Comparison of ENCODE assay signal across 21 cellular contexts in genomic region chr2:11642972-11643371, GRCh38. TPM values are rescaled to one million over a fixed set of nuclear protein-coding genes. Genes with fewer than 3 reads are reported as not detected.
DNase-seq lines count a peak whose midpoint lies in the region; ATAC-seq, FAIRE-seq and TF ChIP-seq lines count a peak whose summit lies in the region.
"Had no signal": no experiment of that assay in that cellular context is flagged by ENCODE, and none has a peak within 500 bp of the region (broad histone marks: within the 10 kb centered on the region; RNA-seq: fewer than 3 reads in every experiment).

No MANE protein-coding gene starts in this region.

- no peaks in the 10 kb centered on the region for H3K79me2 ChIP-seq in HepG2 (ENCODE audit: insufficient read depth, low read length)

- ATAC-seq in HepG2 (peak; percentile 43), right lobe of liver (no peak), GM19351 (IDR thresholded peaks at IDR 0.05; ENCODE audit: unreplicated experiment) (no peak)
- ATAC-seq: Right ventricle myocardium inferior had no signal

- H3K4me1 ChIP-seq in HepG2 (ENCODE audit: insufficient read depth, low read length) (no peaks in the 10 kb centered on the region), right lobe of liver (no peaks in the 10 kb centered on the region), transverse colon (no peaks in the 10 kb centered on the region)

- no peak for TF ChIP-seq RAD21 in HepG2 (CRISPR knock-in tag; IDR thresholded peaks at IDR 0.05)

- no peak overlapping the region for H3K4me2 ChIP-seq in HepG2 (ENCODE audit: low read depth, low read length)

- POLR2A ChIA-PET in HepG2 (lab: Yijun Ruan, JAX) = no interaction called here

- peak; percentile 44 for TF ChIP-seq CTCF in HepG2 (CRISPR knock-in tag; IDR thresholded peaks at IDR 0.05)
- TF ChIP-seq CTCF in right lobe of liver (IDR thresholded peaks at IDR 0.05) = no peak
- TF ChIP-seq CTCF in brain microvascular endothelial cell (IDR thresholded peaks at IDR 0.05; ENCODE audit: low read depth, low read length, missing control alignments) = peak; percentile 18
- no peak for TF ChIP-seq CTCF in transverse colon (IDR thresholded peaks at IDR 0.05)

- BruUV-seq in HepG2 (replicated peaks; lab: Mats Ljungman, UMichigan) = no TSS peak

- no peaks in the 10 kb centered on the region for H4K20me1 ChIP-seq in HepG2 (ENCODE audit: insufficient read depth, low read length)

- H3K4me3 ChIP-seq in HepG2 (replicated peaks in 1 of 3; ENCODE audit: insufficient read depth in 1 of 3, low read depth in 2 of 3, low read length in 3 of 3) (no peak overlapping the region), right lobe of liver (no peak overlapping the region), brain microvascular endothelial cell (ENCODE audit: low read depth, low read length) (no peak overlapping the region), transverse colon (no peak overlapping the region)

- TF ChIP-seq POLR2A in HepG2 (IDR thresholded peaks at IDR 0.05; ENCODE audit: insufficient read depth in 1 of 2, low read depth in 2 of 2, low read length in 2 of 2) (no peak), right lobe of liver (IDR thresholded peaks at IDR 0.05) (no peak), transverse colon (IDR thresholded peaks at IDR 0.05) (no peak)

- H2AFZ ChIP-seq in HepG2 (ENCODE audit: low read length) = no peak overlapping the region

- intact Hi-C loops in HepG2 (cut with micrococcal nuclease; ENCODE audit: unreplicated experiment) (loop anchor here (1.0 kb wide), 1 partner anchor 39 kb away; no protein-coding TSS in a partner anchor), right lobe of liver (cut with DNase I) (no loop called here), transverse colon (cut with DNase I; ENCODE audit: low total_unique reads) (no loop called here)

- no peak for FAIRE-seq in HepG2 (lab: Jason Lieb, UNC)
- FAIRE-seq: RCC 7860 had no signal

- H3K27me3 ChIP-seq in HepG2 (ENCODE audit: control insufficient read depth in 1 of 2, insufficient read depth in 2 of 2, low read length in 2 of 2) (no peaks in the 10 kb centered on the region), right lobe of liver (no peaks in the 10 kb centered on the region), brain microvascular endothelial cell (replicated peaks) (peaks cover 2% of the 10 kb centered on the region), transverse colon (no peaks in the 10 kb centered on the region)

- CTCF ChIA-PET in HepG2 (lab: Yijun Ruan, JAX; ENCODE audit: low intra/inter-chr PET ratio, low total read pairs) = interaction anchor here (1.2 kb wide), 1 partner anchor 39 kb away, joined by 12 read pairs; no protein-coding TSS in a partner anchor

- no peak for TF ChIP-seq EP300 in HepG2 (IDR thresholded peaks at IDR 0.05; ENCODE audit: low read depth in 2 of 2, low read length in 2 of 2)
- TF ChIP-seq EP300 in HepG2 (CRISPR knock-in tag; IDR thresholded peaks at IDR 0.05; ENCODE audit: borderline replicate concordance) = no peak
- no peak for TF ChIP-seq EP300 in transverse colon (IDR thresholded peaks at IDR 0.05; ENCODE audit: low read depth)

- H3K9me3 ChIP-seq in HepG2 (ENCODE audit: low read length) (no peaks in the 10 kb centered on the region), right lobe of liver (no peaks in the 10 kb centered on the region), transverse colon (no peaks in the 10 kb centered on the region)

- DNase-seq in HepG2 (ENCODE audit: low spot score) = no peak
- no peak for DNase-seq in right lobe of liver
- DNase-seq in brain microvascular endothelial cell = no peak
- peak; percentile 67 for DNase-seq in iPS-NIHi7 (ENCODE audit: extremely low spot score)
- no peak for DNase-seq in transverse colon
- no peak for DNase-seq in NCI-H2227 treated with DMSO at 0.1 percent for 48 hours (lab: John Stamatoyannopoulos, UW)
- DNase-seq in activated CD4-positive, alpha-beta T cell treated with anti-CD3 and anti-CD28 coated beads, Interleukin-2, amount 50 U/mL, for 4 hours = no peak
- DNase-seq: DMS79 treated with DMSO at 0.1 percent for 48 hours, Karpas-422, MM.1S, NCI-H1092, NCI-H146, NCI-H2081 had no signal

- H3K27ac ChIP-seq in HepG2 (ENCODE audit: extremely low read length, insufficient read depth, low read length) = no peak overlapping the region
- no peak overlapping the region for H3K27ac ChIP-seq in right lobe of liver
- H3K27ac ChIP-seq in brain microvascular endothelial cell = no peak overlapping the region
- H3K27ac ChIP-seq in transverse colon = no peak overlapping the region
- H3K27ac ChIP-seq: 22Rv1 had no signal

- H3K36me3 ChIP-seq in HepG2 (replicated peaks in 1 of 2; ENCODE audit: control insufficient read depth in 1 of 2, insufficient read depth in 2 of 2, low read length in 2 of 2) (peaks cover 34 to 56% of the 10 kb centered on the region in 2 experiments), right lobe of liver (peaks cover 0 to 8% (median 2%) of the 10 kb centered on the region in 4 donors), brain microvascular endothelial cell (replicated peaks) (no peaks in the 10 kb centered on the region), transverse colon (no peaks in the 10 kb centered on the region)

- 84% methylated on average over 7 of the region's 7 CpGs for WGBS in HepG2 (ENCODE audit: low lambda C conversion rate)
- 90% methylated on average over 2 of the region's 7 CpGs for WGBS in right lobe of liver (ENCODE audit: insufficient coverage, low coverage, low lambda C conversion rate, missing lambda C conversion rate)
- 81 to 93% methylated on average over 2 to 7 of the region's 7 CpGs for WGBS in transverse colon (ENCODE audit: low coverage in 1 of 2), 2 donors

- in situ Hi-C loops in HepG2 (cut with HindIII; ENCODE audit: extremely low pct_ligation_motif_present, low pct_unique_long_range_greater_than_20kb) (no loop called here), brain microvascular endothelial cell (cut with HindIII; ENCODE audit: low pct_ligation_motif_present, low sequenced_read_pairs) (no loop called here), transverse colon (cut with MboI; ENCODE audit: low pct_ligation_motif_present in 1 of 4, low pct_unique_long_range_greater_than_20kb in 1 of 4, low sequenced_read_pairs in 3 of 4) (no loop called here)

- H3K9ac ChIP-seq in HepG2 (ENCODE audit: insufficient read depth, low read depth, low read length) = no peak overlapping the region

TF ChIP-seq in HepG2, 621 proteins besides CTCF, POLR2A, EP300 and RAD21 (continues in another document):
- TF ChIP-seq SPEN (CRISPR knock-in tag; IDR thresholded peaks at IDR 0.05; ENCODE audit: low read depth) (no peak), AGO2 (optimal IDR thresholded peaks at IDR 0.05; ENCODE audit: low read depth, low read length) (peak; percentile 75), ZNF816 (CRISPR knock-in tag; IDR thresholded peaks at IDR 0.05; ENCODE audit: borderline replicate concordance) (no peak), SMAD9 (CRISPR knock-in tag; IDR thresholded peaks at IDR 0.05) (no peak)
- TF ChIP-seq, protein P1, sequence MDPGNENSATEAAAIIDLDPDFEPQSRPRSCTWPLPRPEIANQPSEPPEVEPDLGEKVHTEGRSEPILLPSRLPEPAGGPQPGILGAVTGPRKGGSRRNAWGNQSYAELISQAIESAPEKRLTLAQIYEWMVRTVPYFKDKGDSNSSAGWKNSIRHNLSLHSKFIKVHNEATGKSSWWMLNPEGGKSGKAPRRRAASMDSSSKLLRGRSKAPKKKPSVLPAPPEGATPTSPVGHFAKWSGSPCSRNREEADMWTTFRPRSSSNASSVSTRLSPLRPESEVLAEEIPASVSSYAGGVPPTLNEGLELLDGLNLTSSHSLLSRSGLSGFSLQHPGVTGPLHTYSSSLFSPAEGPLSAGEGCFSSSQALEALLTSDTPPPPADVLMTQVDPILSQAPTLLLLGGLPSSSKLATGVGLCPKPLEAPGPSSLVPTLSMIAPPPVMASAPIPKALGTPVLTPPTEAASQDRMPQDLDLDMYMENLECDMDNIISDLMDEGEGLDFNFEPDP (CRISPR knock-in tag; conservative IDR thresholded peaks at IDR 0.05) = no peak
- TF ChIP-seq, protein P2, sequence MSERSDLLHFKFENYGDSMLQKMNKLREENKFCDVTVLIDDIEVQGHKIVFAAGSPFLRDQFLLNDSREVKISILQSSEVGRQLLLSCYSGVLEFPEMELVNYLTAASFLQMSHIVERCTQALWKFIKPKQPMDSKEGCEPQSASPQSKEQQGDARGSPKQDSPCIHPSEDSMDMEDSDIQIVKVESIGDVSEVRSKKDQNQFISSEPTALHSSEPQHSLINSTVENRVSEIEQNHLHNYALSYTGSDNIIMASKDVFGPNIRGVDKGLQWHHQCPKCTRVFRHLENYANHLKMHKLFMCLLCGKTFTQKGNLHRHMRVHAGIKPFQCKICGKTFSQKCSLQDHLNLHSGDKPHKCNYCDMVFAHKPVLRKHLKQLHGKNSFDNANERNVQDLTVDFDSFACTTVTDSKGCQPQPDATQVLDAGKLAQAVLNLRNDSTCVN (CRISPR knock-in tag; IDR thresholded peaks at IDR 0.05; ENCODE audit: borderline replicate concordance) = no peak

RNA-seq across cellular contexts. Expression of gene NTSR2, which starts 27.0 kb away (rescaled TPM):
- total RNA-seq in HepG2 (2016; rRNA removed; fragmentation: Illumina TruSeq; extraction: Trizol) = not detected in 2 replicates
- not detected in 2 replicates for total RNA-seq in HepG2 (2016; cell fraction: cytosol; rRNA removed; fragmentation: Illumina TruSeq; extraction: Trizol; ENCODE audit: low read depth)
- not detected in 2 replicates for total RNA-seq in HepG2 (2016; cell fraction: insoluble cytoplasmic fraction; rRNA removed; fragmentation: Illumina TruSeq; extraction: Trizol)
- not detected in 2 replicates for total RNA-seq in HepG2 (2016; cell fraction: membrane; rRNA removed; fragmentation: Illumina TruSeq; extraction: Trizol)
- not detected in 2 replicates for total RNA-seq in HepG2 (2016; cell fraction: nucleus; rRNA removed; fragmentation: Illumina TruSeq; extraction: Trizol)
- polyA plus RNA-seq in HepG2 (2011; rRNA removed) = not detected in 2 replicates
- polyA plus RNA-seq in HepG2 (2011; cell fraction: cytosol; rRNA removed) = not detected in 2 replicates
- not detected in 2 replicates for polyA plus RNA-seq in HepG2 (2011; cell fraction: nucleus; rRNA removed)
- not detected in 2 replicates for polyA plus RNA-seq in HepG2 (2012)
- polyA plus RNA-seq in HepG2 (2016; cell fraction: cytosol; fragmentation: Illumina TruSeq; extraction: Trizol; ENCODE audit: low read depth) = not detected in 2 replicates
- not detected in 2 replicates for polyA plus RNA-seq in HepG2 (2016; cell fraction: insoluble cytoplasmic fraction; fragmentation: Illumina TruSeq; extraction: Trizol; ENCODE audit: low read depth)
- polyA plus RNA-seq in HepG2 (2016; cell fraction: membrane; fragmentation: Illumina TruSeq; extraction: Trizol; ENCODE audit: low read depth) = not detected in 2 replicates
- not detected in 2 replicates for polyA plus RNA-seq in HepG2 (2016; cell fraction: nucleus; fragmentation: Illumina TruSeq; extraction: Trizol; ENCODE audit: insufficient read depth, low read depth)
- not detected in 2 replicates for polyA minus RNA-seq in HepG2 (2011; rRNA and poly(A)+ RNA removed; ENCODE audit: low replicate concordance)
- polyA minus RNA-seq in HepG2 (2011; cell fraction: cytosol; rRNA and poly(A)+ RNA removed) = not detected in 2 replicates
- not detected in 2 replicates for polyA minus RNA-seq in HepG2 (2011; cell fraction: nucleus; rRNA and poly(A)+ RNA removed)
- total RNA-seq in right lobe of liver = not detected
- not detected for total RNA-seq in transverse colon
- total RNA-seq: HT-29, NCI-H460, Right ventricle myocardium inferior, SK-MEL-5 had no signal
- polyA plus RNA-seq: AG04450 had no signal

Comparison
In these comparisons a context has a peak if more than half of its experiments do, and no peak if none do; other contexts are left out.
1. CTCF ChIP-seq: peak in HepG2 (single experiment) and brain microvascular endothelial cell (single experiment); none in right lobe of liver (0 of 4) and transverse colon (0 of 5).